8 cellular contexts compared by ENCODE assay signal in genomic region chr22:23402275-23403151, GRCh38.
DNase-seq lines count a peak whose midpoint lies in the region; ATAC-seq, FAIRE-seq and TF ChIP-seq lines count a peak whose summit lies in the region.

No MANE protein-coding gene starts in this region.

- DNase-seq in DMS 273 treated with DMSO at 0.1 percent for 48 hours (lab: John Stamatoyannopoulos, UW) (peak; percentile 34), HCEC 1CT (peak; percentile 29), NCI-H2171 treated with DMSO at 0.1 percent for 48 hours (lab: John Stamatoyannopoulos, UW) (peak; percentile 62), activated T-cell treated with anti-CD3 and anti-CD28 coated beads for 1 hour (ENCODE audit: low read depth) (peak; percentile 11), esophagus squamous epithelium (lab: John Stamatoyannopoulos, UW) (no peak), testis (peak; percentile 88), HTR-8/SVneo (ENCODE audit: insufficient read length, low spot score) (no peak)
- DNase-seq in naive thymus-derived CD4-positive, alpha-beta T cell = peak; percentile 14 to 51 (median 36)

- FAIRE-seq in HTR-8/SVneo (lab: Jason Lieb, UNC) = no peak

- no peaks in the 10 kb centered on the region for H3K9me3 ChIP-seq in esophagus squamous epithelium
- H3K9me3 ChIP-seq in naive thymus-derived CD4-positive, alpha-beta T cell (ENCODE audit: control insufficient read depth in 2 of 3, low read length in 3 of 3) = no peaks in the 10 kb centered on the region
- H3K9me3 ChIP-seq in testis = no peaks in the 10 kb centered on the region

- H3K27ac ChIP-seq in esophagus squamous epithelium (no peak overlapping the region), testis (peak overlapping the region in 1 of 2 donors; percentile 50)
- no peak overlapping the region for H3K27ac ChIP-seq in naive thymus-derived CD4-positive, alpha-beta T cell (ENCODE audit: low read depth, low read length)

- H3K27me3 Mint-ChIP-seq in naive thymus-derived CD4-positive, alpha-beta T cell = no peaks in the 10 kb centered on the region

- H3K9me3 Mint-ChIP-seq in naive thymus-derived CD4-positive, alpha-beta T cell = no peaks in the 10 kb centered on the region

- peaks cover 0 to 12% (median 0%) of the 10 kb centered on the region in 3 donors for H3K4me1 ChIP-seq in esophagus squamous epithelium
- no peaks in the 10 kb centered on the region for H3K4me1 ChIP-seq in naive thymus-derived CD4-positive, alpha-beta T cell (ENCODE audit: control insufficient read depth in 2 of 2, insufficient read depth in 2 of 2, low read length in 2 of 2)
- H3K4me1 ChIP-seq in testis = peaks cover 4% of the 10 kb centered on the region

- 36% methylated on average over 5 of the region's 82 CpGs; no CpG with 5 or more reads in 1 of the 2 donors for WGBS in esophagus squamous epithelium, 2 donors
- 7 to 8% methylated on average over 19 to 82 of the region's 82 CpGs for WGBS in testis, 2 donors

- POLR2A ChIA-PET in naive thymus-derived CD4-positive, alpha-beta T cell (lab: Charles Lee) = no interaction called here

- peak overlapping the region; percentile 12 to 59 (median 37) for H3K4me3 ChIP-seq in esophagus squamous epithelium
- no peak overlapping the region for H3K4me3 ChIP-seq in naive thymus-derived CD4-positive, alpha-beta T cell (ENCODE audit: low read length)
- peak overlapping the region; percentile 48 to 54 for H3K4me3 ChIP-seq in testis

- TF ChIP-seq POLR2A in esophagus squamous epithelium (IDR thresholded peaks at IDR 0.05) (no peak), testis (IDR thresholded peaks at IDR 0.05) (no peak)

- H3K36me3 Mint-ChIP-seq in naive thymus-derived CD4-positive, alpha-beta T cell = no peaks in the 10 kb centered on the region

- H3K27me3 ChIP-seq in esophagus squamous epithelium (peaks cover 0 to 30% (median 0%) of the 10 kb centered on the region in 4 donors), testis (no peaks in the 10 kb centered on the region)
- H3K27me3 ChIP-seq in naive thymus-derived CD4-positive, alpha-beta T cell (ENCODE audit: control insufficient read depth in 2 of 2, insufficient read depth in 2 of 2, low read length in 2 of 2) = no peaks in the 10 kb centered on the region

- ATAC-seq in naive thymus-derived CD4-positive, alpha-beta T cell = peak; percentile 80

- H3K36me3 ChIP-seq in esophagus squamous epithelium (no peaks in the 10 kb centered on the region), testis (ENCODE audit: low read depth, missing control alignments) (no peaks in the 10 kb centered on the region)
- H3K36me3 ChIP-seq in naive thymus-derived CD4-positive, alpha-beta T cell (ENCODE audit: control insufficient read depth in 2 of 3, insufficient read depth in 3 of 3, low read length in 3 of 3) = no peaks in the 10 kb centered on the region

- no peak overlapping the region for H3K27ac Mint-ChIP-seq in naive thymus-derived CD4-positive, alpha-beta T cell

- intact Hi-C loops in esophagus squamous epithelium (cut with DNase I) = loop anchor here (5.0 kb wide), 1 partner anchor 135 kb away; no protein-coding TSS in a partner anchor
- intact Hi-C loops in naive thymus-derived CD4-positive, alpha-beta T cell (cut with micrococcal nuclease) = loop anchor here (1.0 to 5.0 kb wide), 2 partner anchors 137 to 455 kb away; partner anchors contain the start of gene SLC2A11 (in 1 of the 2)
- intact Hi-C loops in testis (cut with DNase I; ENCODE audit: low total_unique reads) = no loop called here

- CTCF ChIA-PET in naive thymus-derived CD4-positive, alpha-beta T cell (lab: Charles Lee) = no interaction called here

- peak overlapping the region in 6 of 10 donors; percentile 41 to 67 (median 48) for H3K4me3 Mint-ChIP-seq in naive thymus-derived CD4-positive, alpha-beta T cell

- TF ChIP-seq CTCF in esophagus squamous epithelium (IDR thresholded peaks at IDR 0.05) (peak in 5 of 6 experiments; percentile 35 to 66 (median 39)), testis (IDR thresholded peaks at IDR 0.05) (peak; percentile 35 to 67 (median 59))

- no peaks in the 10 kb centered on the region for H3K4me1 Mint-ChIP-seq in naive thymus-derived CD4-positive, alpha-beta T cell

Comparison
In these comparisons a context has a peak if more than half of its experiments do, and no peak if none do; other contexts are left out.
1. DNase-seq: peak in DMS 273 treated with DMSO at 0.1 percent for 48 hours (single experiment), HCEC 1CT (single experiment), NCI-H2171 treated with DMSO at 0.1 percent for 48 hours (single experiment), activated T-cell treated with anti-CD3 and anti-CD28 coated beads for 1 hour (single experiment), naive thymus-derived CD4-positive, alpha-beta T cell (9 of 9) and testis (single experiment); none in esophagus squamous epithelium (single experiment) and HTR-8/SVneo (single experiment).